Comparison of ENCODE assay signal across 24 cellular contexts in genomic region chr22:38921801-38922200, GRCh38. TPM values are rescaled to one million over a fixed set of nuclear protein-coding genes. Genes with fewer than 3 reads are reported as not detected.
A peak's percentile ranks its signal among the peaks of the same experiment; 100 is the strongest.
DNase-seq lines count a peak whose midpoint lies in the region; ATAC-seq, FAIRE-seq and TF ChIP-seq lines count a peak whose summit lies in the region.
"Had no signal": no experiment of that assay in that cellular context is flagged by ENCODE, and none has a peak within 500 bp of the region (broad histone marks: within the 10 kb centered on the region; RNA-seq: fewer than 3 reads in every experiment).

No MANE protein-coding gene starts in this region.

- H3K4me2 ChIP-seq in HepG2 (ENCODE audit: low read depth, low read length) (peak overlapping the region; percentile 42), hepatocyte (no peak overlapping the region)
- H3K4me2 ChIP-seq: A549, KMS-11, SK-N-SH had no signal

- no peaks in the 10 kb centered on the region for H3K79me2 ChIP-seq in HepG2 (ENCODE audit: insufficient read depth, low read length)
- no peaks in the 10 kb centered on the region for H3K79me2 ChIP-seq in hepatocyte

- H3K36me3 ChIP-seq in HepG2 (replicated peaks in 1 of 2; ENCODE audit: control insufficient read depth in 1 of 2, insufficient read depth in 2 of 2, low read length in 2 of 2) (no peaks in the 10 kb centered on the region), right lobe of liver (no peaks in the 10 kb centered on the region), hepatocyte (replicated peaks; ENCODE audit: insufficient read depth, low read depth) (no peaks in the 10 kb centered on the region)
- H3K36me3 ChIP-seq: HAP-1 had no signal

- CTCF ChIA-PET in HepG2 (lab: Yijun Ruan, JAX; ENCODE audit: low intra/inter-chr PET ratio, low total read pairs): no interaction called here
- CTCF ChIA-PET in GM10248 (lab: Yijun Ruan, JAX): interaction anchor here (1.0 to 1.6 kb wide), 2 partner anchors 53 to 248 kb away, joined by 3 read pairs; no protein-coding TSS in a partner anchor

- no peak overlapping the region for H3K9ac ChIP-seq in HepG2 (ENCODE audit: insufficient read depth, low read depth, low read length)
- H3K9ac ChIP-seq: KMS-11, SK-N-SH had no signal

- 15% methylated on average over 4 of the region's 4 CpGs for WGBS in HepG2 (ENCODE audit: low lambda C conversion rate)
- 53% methylated on average over 4 of the region's 4 CpGs for WGBS in right lobe of liver (ENCODE audit: insufficient coverage, low coverage, low lambda C conversion rate, missing lambda C conversion rate)
- WGBS in hepatocyte (ENCODE audit: low lambda C conversion rate, missing lambda C conversion rate): 72% methylated on average over 4 of the region's 4 CpGs

- peak; percentile 44 for DNase-seq in HepG2 (ENCODE audit: low spot score)
- no peak for DNase-seq in right lobe of liver
- peak; percentile 16 for DNase-seq in NCI-H2196 (lab: John Stamatoyannopoulos, UW; ENCODE audit: unreplicated experiment)
- DNase-seq in hepatocyte (ENCODE audit: low spot score): peak; percentile 69
- DNase-seq in GM10248 (ENCODE audit: extremely low spot score): no peak
- DNase-seq in GM20000 (ENCODE audit: low spot score): no peak
- no peak for DNase-seq in left ventricle myocardium superior
- DNase-seq: CD4-positive, alpha-beta memory T cell; GDM1; NCI-H1092; NCI-H146; NCI-H2171 treated with DMSO at 0.1 percent for 48 hours; NCI-H510A; OCI-M1; SHP77 treated with DMSO at 0.1 percent for 48 hours; SK-N-SH had no signal

- TF ChIP-seq EP300 in HepG2 (IDR thresholded peaks at IDR 0.05; ENCODE audit: low read depth in 2 of 2, low read length in 2 of 2) (no peak), HepG2 (CRISPR knock-in tag; IDR thresholded peaks at IDR 0.05; ENCODE audit: borderline replicate concordance) (no peak)

- TF ChIP-seq POLR2A in HepG2 (IDR thresholded peaks at IDR 0.05; ENCODE audit: insufficient read depth in 1 of 2, low read depth in 2 of 2, low read length in 2 of 2): no peak
- TF ChIP-seq POLR2A in right lobe of liver (IDR thresholded peaks at IDR 0.05): no peak

- H3K4me3 ChIP-seq in HepG2 (replicated peaks in 1 of 3; ENCODE audit: insufficient read depth in 1 of 3, low read depth in 2 of 3, low read length in 3 of 3) (no peak overlapping the region), right lobe of liver (no peak overlapping the region), hepatocyte (no peak overlapping the region)
- H3K4me3 ChIP-seq: A549, HAP-1 had no signal

- H4K20me1 ChIP-seq in HepG2 (ENCODE audit: insufficient read depth, low read length) (no peaks in the 10 kb centered on the region), hepatocyte (ENCODE audit: insufficient read depth, poor library complexity, severe bottlenecking) (no peaks in the 10 kb centered on the region)

- in situ Hi-C loops in HepG2 (cut with HindIII; ENCODE audit: extremely low pct_ligation_motif_present, low pct_unique_long_range_greater_than_20kb): no loop called here

- H3K9me2 ChIP-seq in hepatocyte (replicated peaks; ENCODE audit: insufficient read depth): no peaks in the 10 kb centered on the region
- H3K9me2 ChIP-seq: SK-N-SH had no signal

- no peaks in the 10 kb centered on the region for H3K9me3 ChIP-seq in HepG2 (ENCODE audit: low read length)
- H3K9me3 ChIP-seq in right lobe of liver: no peaks in the 10 kb centered on the region
- H3K9me3 ChIP-seq in hepatocyte (ENCODE audit: low read depth): no peaks in the 10 kb centered on the region
- H3K9me3 ChIP-seq: A549, HAP-1, SK-N-SH had no signal

- POLR2A ChIA-PET in HepG2 (lab: Yijun Ruan, JAX) (no interaction called here), GM10248 (lab: Yijun Ruan, JAX) (no interaction called here)

- no peaks in the 10 kb centered on the region for H3K27me3 ChIP-seq in HepG2 (ENCODE audit: control insufficient read depth in 1 of 2, insufficient read depth in 2 of 2, low read length in 2 of 2)
- no peaks in the 10 kb centered on the region for H3K27me3 ChIP-seq in right lobe of liver
- no peaks in the 10 kb centered on the region for H3K27me3 ChIP-seq in hepatocyte

- no peak overlapping the region for H2AFZ ChIP-seq in HepG2 (ENCODE audit: low read length)
- no peak overlapping the region for H2AFZ ChIP-seq in hepatocyte

- ATAC-seq in HepG2 (no peak), right lobe of liver (no peak), HG02571 (IDR thresholded peaks at IDR 0.05; ENCODE audit: unreplicated experiment) (no peak), left ventricle myocardium superior (no peak)
- ATAC-seq: A549 had no signal

- H3K27ac ChIP-seq in HepG2 (ENCODE audit: extremely low read length, insufficient read depth, low read length) (no peak overlapping the region), right lobe of liver (no peak overlapping the region), hepatocyte (peak overlapping the region; percentile 69)
- H3K27ac ChIP-seq: A549, KMS-11 had no signal

- TF ChIP-seq RAD21 in HepG2 (CRISPR knock-in tag; IDR thresholded peaks at IDR 0.05): no peak

- TF ChIP-seq CTCF in HepG2 (CRISPR knock-in tag; IDR thresholded peaks at IDR 0.05) (no peak), right lobe of liver (IDR thresholded peaks at IDR 0.05) (no peak), hepatocyte (IDR thresholded peaks at IDR 0.05; ENCODE audit: poor library complexity) (no peak), GM10248 (IDR thresholded peaks at IDR 0.05; ENCODE audit: control extremely low read depth, extremely low read depth, low read depth, missing control alignments) (no peak), GM20000 (IDR thresholded peaks at IDR 0.05; ENCODE audit: extremely low read depth, missing control alignments) (no peak)

- H3K4me1 ChIP-seq in HepG2 (ENCODE audit: insufficient read depth, low read length) (peaks cover 53% of the 10 kb centered on the region), right lobe of liver (peaks cover 0 to 18% (median 7%) of the 10 kb centered on the region in 4 donors), hepatocyte (ENCODE audit: insufficient read depth) (peaks cover 24% of the 10 kb centered on the region)

- FAIRE-seq in HepG2 (lab: Jason Lieb, UNC): no peak
- FAIRE-seq: A549 had no signal

- intact Hi-C loops in HepG2 (cut with micrococcal nuclease; ENCODE audit: unreplicated experiment): loop anchor here (5.0 kb wide), 1 partner anchor 50 kb away; no protein-coding TSS in a partner anchor
- intact Hi-C loops in right lobe of liver (cut with DNase I): no loop called here
- intact Hi-C loops in left ventricle myocardium superior (cut with micrococcal nuclease): loop anchor here (10.0 kb wide), 1 partner anchor 47 kb away; the partner anchor contains the start of gene CBX6

- no TSS peak for BruUV-seq in HepG2 (replicated peaks; lab: Mats Ljungman, UMichigan)

RNA-seq across cellular contexts. Expression of gene APOBEC3A, which starts 35.6 kb away (rescaled TPM):
- total RNA-seq in HepG2 (2016; rRNA removed; fragmentation: Illumina TruSeq; extraction: Trizol): not detected in 2 replicates
- not detected in 2 replicates for total RNA-seq in HepG2 (2016; cell fraction: cytosol; rRNA removed; fragmentation: Illumina TruSeq; extraction: Trizol; ENCODE audit: low read depth)
- total RNA-seq in HepG2 (2016; cell fraction: insoluble cytoplasmic fraction; rRNA removed; fragmentation: Illumina TruSeq; extraction: Trizol): not detected in 2 replicates
- not detected in 2 replicates for total RNA-seq in HepG2 (2016; cell fraction: membrane; rRNA removed; fragmentation: Illumina TruSeq; extraction: Trizol)
- not detected in 2 replicates for total RNA-seq in HepG2 (2016; cell fraction: nucleus; rRNA removed; fragmentation: Illumina TruSeq; extraction: Trizol)
- polyA plus RNA-seq in HepG2 (2011; rRNA removed): not detected in 2 replicates
- polyA plus RNA-seq in HepG2 (2011; cell fraction: cytosol; rRNA removed): not detected in 2 replicates
- polyA plus RNA-seq in HepG2 (2011; cell fraction: nucleus; rRNA removed): not detected in 2 replicates
- not detected in 2 replicates for polyA plus RNA-seq in HepG2 (2012)
- polyA plus RNA-seq in HepG2 (2016; cell fraction: cytosol; fragmentation: Illumina TruSeq; extraction: Trizol; ENCODE audit: low read depth): not detected in 2 replicates
- not detected in 2 replicates for polyA plus RNA-seq in HepG2 (2016; cell fraction: insoluble cytoplasmic fraction; fragmentation: Illumina TruSeq; extraction: Trizol; ENCODE audit: low read depth)
- polyA plus RNA-seq in HepG2 (2016; cell fraction: membrane; fragmentation: Illumina TruSeq; extraction: Trizol; ENCODE audit: low read depth): not detected in 2 replicates
- polyA plus RNA-seq in HepG2 (2016; cell fraction: nucleus; fragmentation: Illumina TruSeq; extraction: Trizol; ENCODE audit: insufficient read depth, low read depth): not detected in 2 replicates
- polyA minus RNA-seq in HepG2 (2011; rRNA and poly(A)+ RNA removed; ENCODE audit: low replicate concordance): not detected in 2 replicates
- polyA minus RNA-seq in HepG2 (2011; cell fraction: cytosol; rRNA and poly(A)+ RNA removed): not detected in 2 replicates
- polyA minus RNA-seq in HepG2 (2011; cell fraction: nucleus; rRNA and poly(A)+ RNA removed): not detected in 2 replicates
- total RNA-seq in right lobe of liver: 1 to 10 TPM in 3 of 6 experiments, under 1 TPM in 3; 0.73 to 2.8 (median 1.1) TPM
- total RNA-seq in hepatocyte: not detected in 2 replicates
- polyA plus RNA-seq in hepatocyte: not detected in 2 replicates
- total RNA-seq in left ventricle myocardium superior: 0.82 TPM
- total RNA-seq: CD4-positive, alpha-beta memory T cell; Daoy; M059J; RPMI7951 had no signal
- polyA plus RNA-seq: A549; BJ; CD4-positive, alpha-beta memory T cell; SK-N-SH had no signal

RNA-seq across cellular contexts. Expression of gene CBX6, which starts 49.8 kb away (rescaled TPM):
- total RNA-seq in HepG2 (2016; rRNA removed; fragmentation: Illumina TruSeq; extraction: Trizol): 4.7 and 6.5 TPM in 2 replicates
- 0.51 and 0.79 TPM in 2 replicates for total RNA-seq in HepG2 (2016; cell fraction: cytosol; rRNA removed; fragmentation: Illumina TruSeq; extraction: Trizol; ENCODE audit: low read depth)
- 4.0 and 6.6 TPM in 2 replicates for total RNA-seq in HepG2 (2016; cell fraction: insoluble cytoplasmic fraction; rRNA removed; fragmentation: Illumina TruSeq; extraction: Trizol)
- total RNA-seq in HepG2 (2016; cell fraction: membrane; rRNA removed; fragmentation: Illumina TruSeq; extraction: Trizol): 2.0 TPM in 2 replicates
- total RNA-seq in HepG2 (2016; cell fraction: nucleus; rRNA removed; fragmentation: Illumina TruSeq; extraction: Trizol): 7.6 and 8.9 TPM in 2 replicates
- polyA plus RNA-seq in HepG2 (2011; rRNA removed): 1.7 and 2.6 TPM in 2 replicates
- polyA plus RNA-seq in HepG2 (2011; cell fraction: cytosol; rRNA removed): 1.2 and 1.3 TPM in 2 replicates
- polyA plus RNA-seq in HepG2 (2011; cell fraction: nucleus; rRNA removed): 13.0 and 15.1 TPM in 2 replicates
- 4.0 and 5.0 TPM in 2 replicates for polyA plus RNA-seq in HepG2 (2012)
- 0.35 and 0.47 TPM in 2 replicates for polyA plus RNA-seq in HepG2 (2016; cell fraction: cytosol; fragmentation: Illumina TruSeq; extraction: Trizol; ENCODE audit: low read depth)
- 3.9 and 4.7 TPM in 2 replicates for polyA plus RNA-seq in HepG2 (2016; cell fraction: insoluble cytoplasmic fraction; fragmentation: Illumina TruSeq; extraction: Trizol; ENCODE audit: low read depth)
- polyA plus RNA-seq in HepG2 (2016; cell fraction: membrane; fragmentation: Illumina TruSeq; extraction: Trizol; ENCODE audit: low read depth): 0.98 and 1.0 TPM in 2 replicates
- polyA plus RNA-seq in HepG2 (2016; cell fraction: nucleus; fragmentation: Illumina TruSeq; extraction: Trizol; ENCODE audit: insufficient read depth, low read depth): 13.0 and 13.1 TPM in 2 replicates
- 8.8 and 30.1 TPM in 2 replicates for polyA minus RNA-seq in HepG2 (2011; rRNA and poly(A)+ RNA removed; ENCODE audit: low replicate concordance)
- polyA minus RNA-seq in HepG2 (2011; cell fraction: cytosol; rRNA and poly(A)+ RNA removed): 5.5 and 5.9 TPM in 2 replicates
- polyA minus RNA-seq in HepG2 (2011; cell fraction: nucleus; rRNA and poly(A)+ RNA removed): 9.9 and 16.2 TPM in 2 replicates
- 10 to 100 TPM in 4 of 6 experiments, 1 to 10 TPM in 2; 7.8 to 22.5 (median 12.1) TPM for total RNA-seq in right lobe of liver
- 30.7 and 42.9 TPM in 2 replicates for total RNA-seq in hepatocyte
- polyA plus RNA-seq in hepatocyte: 40.6 and 45.4 TPM in 2 replicates
- total RNA-seq in left ventricle myocardium superior: 37.1 TPM

Comparison
In these comparisons a context has a peak if more than half of its experiments do, and no peak if none do; other contexts are left out.
1. DNase-seq: peak in HepG2 (single experiment), NCI-H2196 (single experiment) and hepatocyte (single experiment); none in right lobe of liver (0 of 3), GM10248 (single experiment), GM20000 (single experiment) and left ventricle myocardium superior (single experiment).
2. intact Hi-C loops: an anchor here in HepG2 (5.0 kb wide) and left ventricle myocardium superior (10.0 kb wide); none called in right lobe of liver.